ENCODE assay signal across 19 cellular contexts in the genomic region with DNA sequence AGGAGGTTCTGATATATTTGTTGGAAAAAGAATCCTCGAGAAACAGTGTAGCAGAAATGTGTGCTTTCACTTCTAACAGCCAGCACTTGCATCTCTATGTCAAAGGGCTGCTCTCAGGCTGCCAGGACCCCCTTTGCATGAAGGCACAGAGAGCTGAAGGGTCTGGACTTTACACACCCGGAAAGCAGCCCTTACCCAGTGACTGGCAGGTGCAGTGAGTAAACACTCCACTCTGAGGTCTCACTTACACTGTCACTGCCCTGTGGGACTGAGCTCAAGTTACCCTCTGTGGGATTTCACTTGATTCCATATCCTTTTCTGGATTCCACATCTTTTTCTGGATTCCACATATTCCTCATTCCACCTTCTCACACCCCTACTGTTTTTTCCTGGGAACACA. TPM values are rescaled to one million over a fixed set of nuclear protein-coding genes. Genes with fewer than 3 reads are reported as not detected.
DNase-seq lines count a peak whose midpoint lies in the region; ATAC-seq and TF ChIP-seq lines count a peak whose summit lies in the region.
"Had no signal": no experiment of that assay in that cellular context is flagged by ENCODE, and none has a peak within 500 bp of the region (broad histone marks: within the 10 kb centered on the region; RNA-seq: fewer than 3 reads in every experiment).

No MANE protein-coding gene starts in this region.

- peaks cover 6% of the 10 kb centered on the region for H3K4me1 Mint-ChIP-seq in activated CD8-positive, alpha-beta memory T cell treated with anti-CD3 and anti-CD28 coated beads, Interleukin-2, amount 10 ng/mL, durations not matched to agents 7 days and 5 days
- H3K4me1 Mint-ChIP-seq in stimulated activated effector memory CD8-positive, alpha-beta T cell treated with anti-CD3 and anti-CD28 coated beads, Interleukin-12 subunit alpha, Interleukin-12 subunit beta, amount 100 ng/mL, for 72 hours: peaks cover 30% of the 10 kb centered on the region
- peaks cover 16% of the 10 kb centered on the region for H3K4me1 Mint-ChIP-seq in endothelial cell (ENCODE audit: unreplicated experiment)

- H3K27me3 ChIP-seq in tibial artery: no peaks in the 10 kb centered on the region
- H3K27me3 ChIP-seq: heart left ventricle, neural progenitor cell had no signal

- no peak overlapping the region for H3K4me3 Mint-ChIP-seq in activated CD8-positive, alpha-beta memory T cell treated with anti-CD3 and anti-CD28 coated beads, Interleukin-2, amount 10 ng/mL, durations not matched to agents 7 days and 5 days
- no peak overlapping the region for H3K4me3 Mint-ChIP-seq in stimulated activated effector memory CD8-positive, alpha-beta T cell treated with anti-CD3 and anti-CD28 coated beads, Interleukin-12 subunit alpha, Interleukin-12 subunit beta, amount 100 ng/mL, for 72 hours
- no peak overlapping the region for H3K4me3 Mint-ChIP-seq in endothelial cell (ENCODE audit: unreplicated experiment)
- H3K4me3 Mint-ChIP-seq: activated B cell treated with CpG ODN at 0.5 μM for 24 hours; activated naive CD4-positive, alpha-beta T cell treated with anti-CD3 and anti-CD28 coated beads, Interleukin-2, amount 50 U/mL, for 24 hours; activated T-cell treated with anti-CD3 and anti-CD28 coated beads, Interleukin-2, amount 50 U/mL, for 72 hours; mesothelial cell of epicardium; neural progenitor cell had no signal

- H3K9me3 ChIP-seq in tibial artery: no peaks in the 10 kb centered on the region
- H3K9me3 ChIP-seq: heart left ventricle had no signal

- peaks cover 0 to 12% (median under 1%) of the 10 kb centered on the region in 4 donors for H3K4me1 ChIP-seq in tibial artery
- H3K4me1 ChIP-seq: neural progenitor cell had no signal

- H3K27ac ChIP-seq in tibial artery: no peak overlapping the region
- H3K27ac ChIP-seq: C4-2B, heart left ventricle, neural progenitor cell had no signal

- H3K9me3 Mint-ChIP-seq in activated CD8-positive, alpha-beta memory T cell treated with anti-CD3 and anti-CD28 coated beads, Interleukin-2, amount 10 ng/mL, durations not matched to agents 7 days and 5 days (ENCODE audit: low read depth): no peaks in the 10 kb centered on the region
- no peaks in the 10 kb centered on the region for H3K9me3 Mint-ChIP-seq in stimulated activated effector memory CD8-positive, alpha-beta T cell treated with anti-CD3 and anti-CD28 coated beads, Interleukin-12 subunit alpha, Interleukin-12 subunit beta, amount 100 ng/mL, for 72 hours
- no peaks in the 10 kb centered on the region for H3K9me3 Mint-ChIP-seq in endothelial cell (ENCODE audit: unreplicated experiment)
- H3K9me3 Mint-ChIP-seq: activated B cell treated with CpG ODN at 0.5 μM for 24 hours; activated naive CD4-positive, alpha-beta T cell treated with anti-CD3 and anti-CD28 coated beads, Interleukin-2, amount 50 U/mL, for 24 hours; activated T-cell treated with anti-CD3 and anti-CD28 coated beads, Interleukin-2, amount 50 U/mL, for 72 hours; mesothelial cell of epicardium; neural progenitor cell had no signal

- CTCF ChIA-PET in activated CD8-positive, alpha-beta memory T cell treated with anti-CD3 and anti-CD28 coated beads, Interleukin-2, amount 10 ng/mL, durations not matched to agents 7 days and 5 days (lab: Charles Lee): interaction anchor here (2.5 kb wide), 1 partner anchor 11 kb away, joined by 6 read pairs; no protein-coding TSS in a partner anchor

- DNase-seq in activated CD8-positive, alpha-beta memory T cell treated with anti-CD3 and anti-CD28 coated beads, Interleukin-2, amount 50 U/mL, for 48 hours: peak; percentile 29
- DNase-seq in activated CD8-positive, alpha-beta memory T cell treated with anti-CD3 and anti-CD28 coated beads, Interleukin-2, amount 10 ng/mL, durations not matched to agents 7 days and 5 days: no peak
- DNase-seq in NCI-H510A treated with DMSO at 0.1 percent for 48 hours (lab: John Stamatoyannopoulos, UW) (peak; percentile 41), left colon (no peak), tibial artery (no peak), endothelial cell (ENCODE audit: low spot score) (no peak), posterior cingulate gyrus (no peak)
- DNase-seq in stimulated activated effector memory CD8-positive, alpha-beta T cell treated with anti-CD3 and anti-CD28 coated beads, Interleukin-12 subunit alpha, Interleukin-12 subunit beta, amount 100 ng/mL, for 72 hours (ENCODE audit: low spot score in 2 of 2): no peak
- DNase-seq: activated B cell treated with CpG ODN at 0.5 μM for 24 hours; activated T-cell treated with anti-CD3 and anti-CD28 coated beads, Interleukin-2, amount 50 U/mL, for 72 hours; central memory CD4-positive, alpha-beta T cell; DMS153; heart left ventricle; NCI-H226; substantia nigra had no signal

- TF ChIP-seq CTCF in tibial artery (IDR thresholded peaks at IDR 0.05) (no peak), endothelial cell (IDR thresholded peaks at IDR 0.05; ENCODE audit: unreplicated experiment) (no peak)

- no peaks in the 10 kb centered on the region for H3K36me3 Mint-ChIP-seq in activated CD8-positive, alpha-beta memory T cell treated with anti-CD3 and anti-CD28 coated beads, Interleukin-2, amount 10 ng/mL, durations not matched to agents 7 days and 5 days
- no peaks in the 10 kb centered on the region for H3K36me3 Mint-ChIP-seq in stimulated activated effector memory CD8-positive, alpha-beta T cell treated with anti-CD3 and anti-CD28 coated beads, Interleukin-12 subunit alpha, Interleukin-12 subunit beta, amount 100 ng/mL, for 72 hours
- no peaks in the 10 kb centered on the region for H3K36me3 Mint-ChIP-seq in endothelial cell (ENCODE audit: low read depth, unreplicated experiment)
- H3K36me3 Mint-ChIP-seq: activated naive CD4-positive, alpha-beta T cell treated with anti-CD3 and anti-CD28 coated beads, Interleukin-2, amount 50 U/mL, for 24 hours; mesothelial cell of epicardium; neural progenitor cell had no signal

- no peaks in the 10 kb centered on the region for H3K36me3 ChIP-seq in tibial artery
- H3K36me3 ChIP-seq: heart left ventricle, neural progenitor cell had no signal

- no peak for ATAC-seq in activated CD8-positive, alpha-beta memory T cell treated with anti-CD3 and anti-CD28 coated beads, Interleukin-2, amount 10 ng/mL, durations not matched to agents 7 days and 5 days
- peak; percentile 60 for ATAC-seq in left colon
- no peak for ATAC-seq in stimulated activated effector memory CD8-positive, alpha-beta T cell treated with anti-CD3 and anti-CD28 coated beads, Interleukin-12 subunit alpha, Interleukin-12 subunit beta, amount 100 ng/mL, for 72 hours
- ATAC-seq: activated T-cell treated with anti-CD3 and anti-CD28 coated beads, Interleukin-2, amount 50 U/mL, for 72 hours; heart left ventricle had no signal

- no peak overlapping the region for H3K4me3 ChIP-seq in tibial artery
- H3K4me3 ChIP-seq: heart left ventricle, neural progenitor cell had no signal

- H3K27ac Mint-ChIP-seq in activated CD8-positive, alpha-beta memory T cell treated with anti-CD3 and anti-CD28 coated beads, Interleukin-2, amount 10 ng/mL, durations not matched to agents 7 days and 5 days: no peak overlapping the region
- peak overlapping the region; percentile 86 for H3K27ac Mint-ChIP-seq in stimulated activated effector memory CD8-positive, alpha-beta T cell treated with anti-CD3 and anti-CD28 coated beads, Interleukin-12 subunit alpha, Interleukin-12 subunit beta, amount 100 ng/mL, for 72 hours
- no peak overlapping the region for H3K27ac Mint-ChIP-seq in endothelial cell (ENCODE audit: unreplicated experiment)
- H3K27ac Mint-ChIP-seq: activated B cell treated with CpG ODN at 0.5 μM for 24 hours; activated naive CD4-positive, alpha-beta T cell treated with anti-CD3 and anti-CD28 coated beads, Interleukin-2, amount 50 U/mL, for 24 hours; activated T-cell treated with anti-CD3 and anti-CD28 coated beads, Interleukin-2, amount 50 U/mL, for 72 hours; mesothelial cell of epicardium; neural progenitor cell had no signal

- intact Hi-C loops in left colon (cut with DNase I, micrococcal nuclease): no loop called here
- intact Hi-C loops in tibial artery (cut with DNase I; ENCODE audit: low total_unique reads): no loop called here
- intact Hi-C loops in posterior cingulate gyrus (cut with DNase I): no loop called here

- no peaks in the 10 kb centered on the region for H3K27me3 Mint-ChIP-seq in activated CD8-positive, alpha-beta memory T cell treated with anti-CD3 and anti-CD28 coated beads, Interleukin-2, amount 10 ng/mL, durations not matched to agents 7 days and 5 days
- H3K27me3 Mint-ChIP-seq in endothelial cell (ENCODE audit: unreplicated experiment): peaks cover 1% of the 10 kb centered on the region
- H3K27me3 Mint-ChIP-seq: activated B cell treated with CpG ODN at 0.5 μM for 24 hours; activated naive CD4-positive, alpha-beta T cell treated with anti-CD3 and anti-CD28 coated beads, Interleukin-2, amount 50 U/mL, for 24 hours had no signal

RNA-seq across cellular contexts. Expression of a gene that starts 40.8 kb away (rescaled TPM):
- 10 to 100 TPM; 42.7 to 44.0 TPM for total RNA-seq in activated CD8-positive, alpha-beta memory T cell treated with anti-CD3 and anti-CD28 coated beads, Interleukin-2, amount 10 ng/mL, durations not matched to agents 7 days and 5 days
- total RNA-seq in left colon (10 to 100 TPM; 61.0 to 69.5 TPM), endothelial cell (ENCODE audit: unreplicated experiment) (25.5 TPM)

Comparison
In these comparisons a context has a peak if more than half of its experiments do, and no peak if none do; other contexts are left out.
1. DNase-seq: peak in activated CD8-positive, alpha-beta memory T cell treated with anti-CD3 and anti-CD28 coated beads, Interleukin-2, amount 50 U/mL, for 48 hours (single experiment) and NCI-H510A treated with DMSO at 0.1 percent for 48 hours (single experiment); none in activated CD8-positive, alpha-beta memory T cell treated with anti-CD3 and anti-CD28 coated beads, Interleukin-2, amount 10 ng/mL, durations not matched to agents 7 days and 5 days (single experiment), left colon (0 of 2), stimulated activated effector memory CD8-positive, alpha-beta T cell treated with anti-CD3 and anti-CD28 coated beads, Interleukin-12 subunit alpha, Interleukin-12 subunit beta, amount 100 ng/mL, for 72 hours (0 of 2), tibial artery (0 of 2), endothelial cell (single experiment) and posterior cingulate gyrus (0 of 10).